Comparison of ENCODE assay signal across 22 cellular contexts in the genomic region with DNA sequence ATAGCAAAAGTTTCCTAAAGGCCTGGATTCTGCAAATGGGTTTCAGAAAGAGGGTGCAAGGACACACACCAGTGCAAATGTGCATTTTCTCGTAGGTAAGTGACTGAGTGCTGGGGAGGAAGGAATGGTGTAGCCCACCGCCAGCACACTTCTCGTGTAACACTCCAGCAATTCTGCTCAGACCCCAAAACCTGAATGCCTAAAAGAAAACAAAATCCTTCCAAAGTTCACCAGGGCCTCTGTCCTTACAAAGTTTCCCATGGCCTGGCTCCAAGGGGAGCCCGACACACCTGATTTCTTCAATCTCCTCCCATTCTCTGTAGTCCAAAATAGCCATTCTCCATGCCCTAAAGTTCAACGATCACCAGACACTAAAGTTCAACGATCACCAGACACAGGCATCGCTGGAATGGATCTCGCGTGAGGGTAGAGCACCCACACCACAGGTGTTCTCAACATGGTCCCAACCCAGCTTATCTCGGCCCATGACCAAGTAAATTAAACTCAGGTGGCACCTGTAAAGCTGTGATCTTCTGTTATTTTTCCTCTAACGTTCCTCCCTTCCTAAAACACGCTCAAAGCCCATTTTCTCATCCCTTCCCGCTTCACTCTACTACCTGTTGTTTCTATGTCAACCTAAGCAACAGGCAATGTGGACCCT.
"Had no signal": no experiment of that assay in that cellular context is flagged by ENCODE, and none has a peak within 500 bp of the region (broad histone marks: within the 10 kb centered on the region; RNA-seq: fewer than 3 reads in every experiment).

No MANE protein-coding gene starts in this region.

- H3K27ac ChIP-seq: esophagus squamous epithelium, gastroesophageal sphincter, heart left ventricle, lower lobe of right lung, upper lobe of left lung had no signal

- H3K9me3 Mint-ChIP-seq: activated B cell treated with CpG ODN at 0.5 μM for 24 hours; activated T-cell treated with anti-CD3 and anti-CD28 coated beads, Interleukin-2, amount 50 U/mL, for 24 hours; activated T-helper 17 cell treated with anti-CD3 and anti-CD28 coated beads, Interleukin-2, amount 50 U/mL, for 72 hours had no signal

- H3K4me3 Mint-ChIP-seq: activated B cell treated with CpG ODN at 0.5 μM for 24 hours; activated CD4-positive, alpha-beta T cell treated with anti-CD3 and anti-CD28 coated beads for 36 hours; activated T-cell treated with anti-CD3 and anti-CD28 coated beads, Interleukin-2, amount 50 U/mL, for 24 hours; activated T-helper 17 cell treated with anti-CD3 and anti-CD28 coated beads, Interleukin-2, amount 50 U/mL, for 72 hours; naive thymus-derived CD4-positive, alpha-beta T cell; neural crest cell had no signal

- H3K27ac Mint-ChIP-seq: activated B cell treated with CpG ODN at 0.5 μM for 24 hours; activated CD4-positive, alpha-beta T cell treated with anti-CD3 and anti-CD28 coated beads for 36 hours; activated naive CD4-positive, alpha-beta T cell treated with anti-CD3 and anti-CD28 coated beads, Interleukin-2, amount 50 U/mL, for 72 hours; activated T-cell treated with anti-CD3 and anti-CD28 coated beads, Interleukin-2, amount 50 U/mL, for 24 hours; activated T-helper 17 cell treated with anti-CD3 and anti-CD28 coated beads, Interleukin-2, amount 50 U/mL, for 72 hours had no signal

- DNase-seq: activated B cell treated with CpG ODN at 0.5 μM for 24 hours; activated CD4-positive, alpha-beta T cell treated with anti-CD3 and anti-CD28 coated beads for 36 hours; activated CD4-positive, alpha-beta T cell treated with anti-CD3 and anti-CD28 coated beads, Interleukin-2, amount 50 U/mL, for 4 hours; activated CD8-positive, alpha-beta memory T cell treated with anti-CD3 and anti-CD28 coated beads for 24 hours; activated CD8-positive, alpha-beta memory T cell treated with anti-CD3 and anti-CD28 coated beads, Interleukin-2, amount 50 U/mL, for 4 hours; activated T-cell treated with anti-CD3 and anti-CD28 coated beads, Interleukin-2, amount 50 U/mL, for 24 hours; aorta; central memory CD4-positive, alpha-beta T cell; esophagus squamous epithelium; heart left ventricle; kidney; lower lobe of right lung; naive thymus-derived CD4-positive, alpha-beta T cell; occipital lobe; retina; stimulated activated CD4-positive, alpha-beta T cell treated with anti-CD3 and anti-CD28 coated beads, Interleukin-4, amount 100 ng/mL, for 24 hours; stimulated activated naive CD4-positive, alpha-beta T cell treated with Interleukin-2 at 50 U/mL for 16 hours; upper lobe of left lung had no signal

- H3K4me1 Mint-ChIP-seq: activated T-helper 17 cell treated with anti-CD3 and anti-CD28 coated beads, Interleukin-2, amount 50 U/mL, for 72 hours had no signal

- H3K27me3 Mint-ChIP-seq: activated B cell treated with CpG ODN at 0.5 μM for 24 hours; activated CD4-positive, alpha-beta T cell treated with anti-CD3 and anti-CD28 coated beads for 36 hours; activated T-cell treated with anti-CD3 and anti-CD28 coated beads, Interleukin-2, amount 50 U/mL, for 24 hours; activated T-helper 17 cell treated with anti-CD3 and anti-CD28 coated beads, Interleukin-2, amount 50 U/mL, for 72 hours; naive thymus-derived CD4-positive, alpha-beta T cell had no signal

- H3K27me3 ChIP-seq: esophagus squamous epithelium, gastroesophageal sphincter, heart left ventricle, upper lobe of left lung had no signal

- H3K9me3 ChIP-seq: esophagus squamous epithelium, gastroesophageal sphincter, heart left ventricle, lower lobe of right lung, upper lobe of left lung had no signal

- H3K36me3 ChIP-seq: esophagus squamous epithelium, gastroesophageal sphincter, heart left ventricle, lower lobe of right lung, upper lobe of left lung had no signal

- H3K4me1 ChIP-seq: esophagus squamous epithelium, gastroesophageal sphincter, heart left ventricle, lower lobe of right lung, upper lobe of left lung had no signal

- H3K4me3 ChIP-seq: esophagus squamous epithelium, gastroesophageal sphincter, heart left ventricle, lower lobe of right lung, upper lobe of left lung had no signal
